ENCODE assay signal across 8 cellular contexts in genomic region chr16:57734308-57734924, GRCh38. TPM values are rescaled to one million over a fixed set of nuclear protein-coding genes. Genes with fewer than 3 reads are reported as not detected.
DNase-seq lines count a peak whose midpoint lies in the region; ATAC-seq, FAIRE-seq and TF ChIP-seq lines count a peak whose summit lies in the region.

No MANE protein-coding gene starts in this region.

- no peaks in the 10 kb centered on the region for H3K27me3 ChIP-seq in mononuclear cell (ENCODE audit: insufficient read depth, low read length)

- DNase-seq in A549 (ENCODE audit: low read depth in 1 of 2, low spot score in 1 of 2) (no peak), cardiac fibroblast (ENCODE audit: low read depth in 2 of 2) (no peak), NCI-H2196 treated with DMSO at 0.1 percent for 48 hours (lab: John Stamatoyannopoulos, UW; ENCODE audit: unreplicated experiment) (no peak), NCI-H1105 treated with DMSO at 0.1 percent for 48 hours (lab: John Stamatoyannopoulos, UW) (no peak)
- no peak for DNase-seq in NK-92 treated with Interleukin-12 subunit alpha and Interleukin-12 subunit beta, amount 100 ng/mL, for 24 hours (lab: John Stamatoyannopoulos, UW)
- DNase-seq in stimulated activated CD4-positive, alpha-beta T cell treated with anti-CD3 and anti-CD28 coated beads, Interleukin-2, amount 100 ng/mL, for 24 hours = no peak

- POLR2A ChIA-PET in A549 (lab: Yijun Ruan, JAX) = interaction anchor here (1.0 to 1.8 kb wide), 3 partner anchors 21 to 143 kb away, joined by 3 to 6 read pairs (median 5); no protein-coding TSS in a partner anchor

- FAIRE-seq in A549 (lab: Jason Lieb, UNC) = no peak

- TF ChIP-seq POLR2A in A549 (IDR thresholded peaks at IDR 0.05; ENCODE audit: low read length) = no peak

- no peak for ATAC-seq in A549
- ATAC-seq in HG03354 (IDR thresholded peaks at IDR 0.05; ENCODE audit: poor library complexity, severe bottlenecking, unreplicated experiment) = peak; percentile 0

- 42% methylated on average over 20 of the region's 20 CpGs for WGBS in A549 (ENCODE audit: missing lambda C conversion rate)

- TF ChIP-seq RAD21 in A549 (conservative IDR thresholded peaks at IDR 0.05 in 1 of 2, IDR thresholded peaks at IDR 0.05 in 1 of 2) = no peak

- TF ChIP-seq CTCF in A549 (IDR thresholded peaks at IDR 0.05) = no peak
- no peak for TF ChIP-seq CTCF in cardiac fibroblast (IDR thresholded peaks at IDR 0.05; ENCODE audit: low read depth, low read length)

- no peak for TF ChIP-seq EP300 in A549 (IDR thresholded peaks at IDR 0.05)

- H3K27ac ChIP-seq in A549 = peak overlapping the region; percentile 92 to 93

- peak overlapping the region; percentile 89 for H3K4me2 ChIP-seq in A549

- H3K4me1 ChIP-seq in A549 = peaks cover 12% of the 10 kb centered on the region
- peaks cover 17% of the 10 kb centered on the region for H3K4me1 ChIP-seq in mononuclear cell (ENCODE audit: insufficient read depth, low read length)

- H3K9me3 ChIP-seq in A549 (no peaks in the 10 kb centered on the region), mononuclear cell (ENCODE audit: low read depth, low read length) (no peaks in the 10 kb centered on the region)

- H3K4me3 ChIP-seq in A549 (peak overlapping the region; percentile 72), cardiac fibroblast (replicated peaks in 1 of 2; ENCODE audit: low read depth in 2 of 2, low read length in 2 of 2) (peak overlapping the region; percentile 81 to 87), mononuclear cell (ENCODE audit: low read length) (peak overlapping the region; percentile 57)

- CTCF ChIA-PET in A549 (lab: Yijun Ruan, JAX) = interaction anchor here (1.1 to 4.0 kb wide), 7 partner anchors 13 to 158 kb away, joined by 3 to 31 read pairs (median 20); no protein-coding TSS in a partner anchor

TF ChIP-seq in A549, 52 proteins besides CTCF, POLR2A, EP300 and RAD21:
- TF ChIP-seq KDM1A (IDR thresholded peaks at IDR 0.05; ENCODE audit: low read depth) (peak; percentile 37; the same call in 1 of the 2 replicates), HES2 (IDR thresholded peaks at IDR 0.05) (no peak), CHD4 (IDR thresholded peaks at IDR 0.05; ENCODE audit: borderline replicate concordance) (peak; percentile 75; the same call in 1 of the 2 replicates)

RNA-seq across cellular contexts. Expression of gene KATNB1, which starts 1.2 kb away (rescaled TPM):
- polyA plus RNA-seq in A549 (2011; rRNA removed) = 18.6 and 21.1 TPM in 2 replicates
- polyA plus RNA-seq in A549 (2012; cell fraction: cytosol; rRNA removed) = 43.2 and 53.0 TPM in 2 replicates
- 124 and 158 TPM in 2 replicates for polyA plus RNA-seq in A549 (2012; cell fraction: nucleus; rRNA removed)
- 18.1 to 21.0 TPM (median 19.1 TPM) in 3 replicates for polyA plus RNA-seq in A549 (2017; fragmentation: RNase III; extraction: RNeasy Plus Mini Kit Qiagen cat#74134 plus additional on column Dnase treatment)
- polyA minus RNA-seq in A549 (2011; rRNA and poly(A)+ RNA removed) = 14.3 and 22.3 TPM in 2 replicates
- 11.8 TPM for total RNA-seq in mononuclear cell

RNA-seq across cellular contexts. Expression of gene DRC7, which starts 39.8 kb away (rescaled TPM):
- 0.17 and 0.28 TPM in 2 replicates for polyA plus RNA-seq in A549 (2011; rRNA removed)
- polyA plus RNA-seq in A549 (2012; cell fraction: cytosol; rRNA removed) = 0.05 and 0.19 TPM in 2 replicates
- polyA plus RNA-seq in A549 (2012; cell fraction: nucleus; rRNA removed) = 0.11 and 0.20 TPM in 2 replicates
- polyA plus RNA-seq in A549 (2017; fragmentation: RNase III; extraction: RNeasy Plus Mini Kit Qiagen cat#74134 plus additional on column Dnase treatment) = 0.10 to 0.28 TPM (median 0.10 TPM) in 3 replicates
- polyA minus RNA-seq in A549 (2011; rRNA and poly(A)+ RNA removed) = 0.91 TPM in 1 of 2 replicates, not detected in the other
- 0.63 TPM for total RNA-seq in mononuclear cell
